Comparison of ENCODE assay signal across 2 cellular contexts in the genomic region with DNA sequence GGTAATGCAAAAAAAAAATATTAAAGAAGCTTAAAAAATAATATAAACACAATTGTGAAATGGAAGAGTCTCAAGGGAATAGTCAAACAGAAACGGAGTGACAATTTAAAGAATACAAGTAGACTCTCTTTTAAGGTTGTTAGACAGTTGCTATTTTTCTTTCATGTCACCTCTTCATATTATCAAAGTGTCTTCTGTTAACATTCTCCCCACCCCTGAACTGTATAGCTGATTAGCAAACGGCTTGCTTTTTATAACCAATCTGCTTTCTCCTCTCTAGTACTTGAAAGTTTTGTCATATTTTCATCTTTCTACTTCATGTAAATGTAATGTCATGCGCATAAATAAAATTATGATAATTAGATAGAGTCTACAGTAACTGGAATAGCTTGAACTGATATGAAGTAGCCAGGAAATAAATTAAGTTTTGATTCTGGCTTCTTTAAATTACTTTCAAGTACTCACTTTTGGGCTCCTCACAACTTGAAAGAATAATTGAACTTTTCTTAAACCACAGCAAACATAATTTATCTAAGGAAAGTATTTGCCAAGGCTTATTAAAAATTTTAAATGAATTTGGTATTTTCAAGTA.
TF ChIP-seq lines count a peak whose summit lies in the region.

No MANE protein-coding gene starts in this region.

TF ChIP-seq in SK-N-SH treated with all-trans-retinoic acid at 6 μM for 48 hours, 23 proteins besides CTCF, POLR2A, EP300 and RAD21 (continued from another document):
- TF ChIP-seq, protein P1, sequence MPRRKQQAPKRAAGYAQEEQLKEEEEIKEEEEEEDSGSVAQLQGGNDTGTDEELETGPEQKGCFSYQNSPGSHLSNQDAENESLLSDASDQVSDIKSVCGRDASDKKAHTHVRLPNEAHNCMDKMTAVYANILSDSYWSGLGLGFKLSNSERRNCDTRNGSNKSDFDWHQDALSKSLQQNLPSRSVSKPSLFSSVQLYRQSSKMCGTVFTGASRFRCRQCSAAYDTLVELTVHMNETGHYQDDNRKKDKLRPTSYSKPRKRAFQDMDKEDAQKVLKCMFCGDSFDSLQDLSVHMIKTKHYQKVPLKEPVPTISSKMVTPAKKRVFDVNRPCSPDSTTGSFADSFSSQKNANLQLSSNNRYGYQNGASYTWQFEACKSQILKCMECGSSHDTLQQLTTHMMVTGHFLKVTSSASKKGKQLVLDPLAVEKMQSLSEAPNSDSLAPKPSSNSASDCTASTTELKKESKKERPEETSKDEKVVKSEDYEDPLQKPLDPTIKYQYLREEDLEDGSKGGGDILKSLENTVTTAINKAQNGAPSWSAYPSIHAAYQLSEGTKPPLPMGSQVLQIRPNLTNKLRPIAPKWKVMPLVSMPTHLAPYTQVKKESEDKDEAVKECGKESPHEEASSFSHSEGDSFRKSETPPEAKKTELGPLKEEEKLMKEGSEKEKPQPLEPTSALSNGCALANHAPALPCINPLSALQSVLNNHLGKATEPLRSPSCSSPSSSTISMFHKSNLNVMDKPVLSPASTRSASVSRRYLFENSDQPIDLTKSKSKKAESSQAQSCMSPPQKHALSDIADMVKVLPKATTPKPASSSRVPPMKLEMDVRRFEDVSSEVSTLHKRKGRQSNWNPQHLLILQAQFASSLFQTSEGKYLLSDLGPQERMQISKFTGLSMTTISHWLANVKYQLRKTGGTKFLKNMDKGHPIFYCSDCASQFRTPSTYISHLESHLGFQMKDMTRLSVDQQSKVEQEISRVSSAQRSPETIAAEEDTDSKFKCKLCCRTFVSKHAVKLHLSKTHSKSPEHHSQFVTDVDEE (CRISPR knock-in tag; IDR thresholded peaks at IDR 0.05), result no peak
- TF ChIP-seq TCF4 (CRISPR knock-in tag; IDR thresholded peaks at IDR 0.05; ENCODE audit: borderline replicate concordance), result no peak

TF ChIP-seq in SK-N-SH, 30 proteins besides CTCF, POLR2A, EP300 and RAD21 (continued from another document):
- TF ChIP-seq MXI1 (IDR thresholded peaks at IDR 0.05; ENCODE audit: low read depth, low read length) (no peak), NFIC (IDR thresholded peaks at IDR 0.05; ENCODE audit: borderline replicate concordance) (no peak), FOXM1 (IDR thresholded peaks at IDR 0.05; ENCODE audit: low read depth) (no peak), USF2 (IDR thresholded peaks at IDR 0.05; ENCODE audit: borderline replicate concordance, low read depth, low read length) (no peak), JUND (IDR thresholded peaks at IDR 0.05) (no peak), USF1 (IDR thresholded peaks at IDR 0.05; ENCODE audit: borderline replicate concordance, low read depth) (no peak), MEF2A (IDR thresholded peaks at IDR 0.05; ENCODE audit: borderline replicate concordance, low read depth) (no peak), RFX5 (IDR thresholded peaks at IDR 0.05; ENCODE audit: low read length) (no peak), NRF1 (IDR thresholded peaks at IDR 0.05; ENCODE audit: low read depth, low read length) (no peak)
- TF ChIP-seq, protein P2, sequence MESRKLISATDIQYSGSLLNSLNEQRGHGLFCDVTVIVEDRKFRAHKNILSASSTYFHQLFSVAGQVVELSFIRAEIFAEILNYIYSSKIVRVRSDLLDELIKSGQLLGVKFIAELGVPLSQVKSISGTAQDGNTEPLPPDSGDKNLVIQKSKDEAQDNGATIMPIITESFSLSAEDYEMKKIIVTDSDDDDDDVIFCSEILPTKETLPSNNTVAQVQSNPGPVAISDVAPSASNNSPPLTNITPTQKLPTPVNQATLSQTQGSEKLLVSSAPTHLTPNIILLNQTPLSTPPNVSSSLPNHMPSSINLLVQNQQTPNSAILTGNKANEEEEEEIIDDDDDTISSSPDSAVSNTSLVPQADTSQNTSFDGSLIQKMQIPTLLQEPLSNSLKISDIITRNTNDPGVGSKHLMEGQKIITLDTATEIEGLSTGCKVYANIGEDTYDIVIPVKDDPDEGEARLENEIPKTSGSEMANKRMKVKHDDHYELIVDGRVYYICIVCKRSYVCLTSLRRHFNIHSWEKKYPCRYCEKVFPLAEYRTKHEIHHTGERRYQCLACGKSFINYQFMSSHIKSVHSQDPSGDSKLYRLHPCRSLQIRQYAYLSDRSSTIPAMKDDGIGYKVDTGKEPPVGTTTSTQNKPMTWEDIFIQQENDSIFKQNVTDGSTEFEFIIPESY (IDR thresholded peaks at IDR 0.05; ENCODE audit: borderline replicate concordance, low read depth), result no peak
- TF ChIP-seq, protein P3, sequence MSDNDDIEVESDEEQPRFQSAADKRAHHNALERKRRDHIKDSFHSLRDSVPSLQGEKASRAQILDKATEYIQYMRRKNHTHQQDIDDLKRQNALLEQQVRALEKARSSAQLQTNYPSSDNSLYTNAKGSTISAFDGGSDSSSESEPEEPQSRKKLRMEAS (IDR thresholded peaks at IDR 0.05; ENCODE audit: low read depth), result no peak
TF ChIP-seq in SK-N-SH: peak in this region for 0.
